Comparison of ENCODE assay signal across 9 cellular contexts in genomic region chr13:77919351-77920294, GRCh38. TPM values are rescaled to one million over a fixed set of nuclear protein-coding genes. Genes with fewer than 3 reads are reported as not detected.
DNase-seq lines count a peak whose midpoint lies in the region; ATAC-seq and TF ChIP-seq lines count a peak whose summit lies in the region.
"Had no signal": no experiment of that assay in that cellular context is flagged by ENCODE, and none has a peak within 500 bp of the region (broad histone marks: within the 10 kb centered on the region; RNA-seq: fewer than 3 reads in every experiment).

No MANE protein-coding gene starts in this region.

- H3K27ac ChIP-seq in esophagus squamous epithelium (peak overlapping the region; percentile 19 to 74 (median 64)), muscle layer of colon (ENCODE audit: low read depth, low read length) (no peak overlapping the region)
- H3K27ac ChIP-seq: epithelial cell of prostate had no signal

- TF ChIP-seq POLR2A in esophagus squamous epithelium (IDR thresholded peaks at IDR 0.05) = no peak

- intact Hi-C loops in esophagus squamous epithelium (cut with DNase I) = no loop called here

- no peak for TF ChIP-seq CTCF in esophagus squamous epithelium (IDR thresholded peaks at IDR 0.05)

- no peak for ATAC-seq in HG02798 (IDR thresholded peaks at IDR 0.05; ENCODE audit: poor library complexity, unreplicated experiment)
- no peak for ATAC-seq in HG03432 (IDR thresholded peaks at IDR 0.05; ENCODE audit: unreplicated experiment)

- H3K36me3 ChIP-seq in esophagus squamous epithelium (no peaks in the 10 kb centered on the region), muscle layer of colon (ENCODE audit: insufficient read depth, low read length) (no peaks in the 10 kb centered on the region)

- H3K4me3 ChIP-seq in GM08714 (ENCODE audit: low read length) = peak overlapping the region; percentile 55; the same call in 1 of the 2 replicates
- peak overlapping the region; percentile 27 to 70 (median 54) for H3K4me3 ChIP-seq in esophagus squamous epithelium
- peak overlapping the region; percentile 31 to 61 for H3K4me3 ChIP-seq in muscle layer of colon (ENCODE audit: low read depth in 1 of 2, low read length in 2 of 2)

- WGBS in esophagus squamous epithelium, 2 donors = 11 to 14% methylated on average over 27 to 30 of the region's 35 CpGs

- H3K9me3 ChIP-seq in esophagus squamous epithelium = no peaks in the 10 kb centered on the region
- no peaks in the 10 kb centered on the region for H3K9me3 ChIP-seq in muscle layer of colon (ENCODE audit: low read length)

- peaks cover 0 to 44% (median 0%) of the 10 kb centered on the region in 4 donors for H3K27me3 ChIP-seq in esophagus squamous epithelium
- peaks cover 0 to 7% of the 10 kb centered on the region in 2 donors for H3K27me3 ChIP-seq in muscle layer of colon (ENCODE audit: control insufficient read depth in 1 of 2, insufficient read depth in 2 of 2, low read length in 2 of 2)

- DNase-seq in NCI-H1694 (lab: John Stamatoyannopoulos, UW) (peak; percentile 36), esophagus squamous epithelium (lab: John Stamatoyannopoulos, UW) (no peak), germinal center (ENCODE audit: low spot score) (no peak), NOMO-1 treated with dmso at 0.1 percent for 144 hours (lab: John Stamatoyannopoulos, UW; ENCODE audit: unreplicated experiment) (no peak)

- H3K4me1 ChIP-seq in esophagus squamous epithelium (peaks cover 0 to 23% (median 3%) of the 10 kb centered on the region in 3 donors), muscle layer of colon (ENCODE audit: insufficient read depth, low read length) (peaks cover 8% of the 10 kb centered on the region)

- H3K9ac ChIP-seq in muscle layer of colon (ENCODE audit: low read length) = no peak overlapping the region

RNA-seq across cellular contexts. Expression of gene EDNRB, which starts 1.0 kb away (rescaled TPM):
- total RNA-seq in esophagus squamous epithelium = 10 to 100 TPM in 1 of 4 donors, 1 to 10 TPM in 3; 1.6 to 14.7 (median 5.0) TPM
